8 cellular contexts compared by ENCODE assay signal in genomic region chr1:155017946-155018316, GRCh38. TPM values are rescaled to one million over a fixed set of nuclear protein-coding genes. Genes with fewer than 3 reads are reported as not detected.
DNase-seq lines count a peak whose midpoint lies in the region; ATAC-seq and TF ChIP-seq lines count a peak whose summit lies in the region.

No MANE protein-coding gene starts in this region.

- DNase-seq in activated T-cell treated with anti-CD3 and anti-CD28 coated beads, Interleukin-2, amount 50 U/mL, for 4 hours = no peak
- DNase-seq in activated T-cell treated with anti-CD3 and anti-CD28 coated beads for 4 hours = no peak
- no peak for DNase-seq in activated T-helper 2 cell treated with anti-CD3 and anti-CD28 coated beads, Interferon-gamma antibody, Interleukin-2, Interleukin-4, amounts not matched to agents 10 μg/mL and 5 μg/mL and 100 μg/mL, durations not matched to agents 14 hours and 24 hours and 36 hours (ENCODE audit: low spot score)
- no peak for DNase-seq in type B pancreatic cell (ENCODE audit: extremely low spot score, unreplicated experiment)
- no peak for DNase-seq in HT-29 (ENCODE audit: low spot score)
- DNase-seq in C1 segment of cervical spinal cord (lab: John Stamatoyannopoulos, UW) = no peak
- DNase-seq in NCI-H1092 treated with DMSO at 0.1 percent for 48 hours (lab: John Stamatoyannopoulos, UW) = no peak

- H3K27me3 ChIP-seq in layer of hippocampus (ENCODE audit: control insufficient read depth, insufficient read depth, low read length) = no peaks in the 10 kb centered on the region

- no peak for TF ChIP-seq CTCF in type B pancreatic cell (conservative IDR thresholded peaks at IDR 0.05)

- H3K4me3 Mint-ChIP-seq in activated T-cell treated with anti-CD3 and anti-CD28 coated beads, Interleukin-2, amount 50 U/mL, for 4 hours = peak overlapping the region; percentile 53
- no peak overlapping the region for H3K4me3 Mint-ChIP-seq in activated T-helper 2 cell treated with anti-CD3 and anti-CD28 coated beads, Interferon-gamma antibody, Interleukin-2, Interleukin-4, amounts not matched to agents 10 μg/mL and 5 μg/mL and 100 μg/mL, durations not matched to agents 14 hours and 24 hours and 36 hours (ENCODE audit: low read depth)
- peak overlapping the region; percentile 68 for H3K4me3 Mint-ChIP-seq in type B pancreatic cell

- peak overlapping the region; percentile 89 for H3K27ac ChIP-seq in layer of hippocampus (ENCODE audit: low read depth, low read length)

- H3K4me1 Mint-ChIP-seq in activated T-cell treated with anti-CD3 and anti-CD28 coated beads, Interleukin-2, amount 50 U/mL, for 4 hours (ENCODE audit: low read depth) = peaks cover 58% of the 10 kb centered on the region
- peaks cover 44% of the 10 kb centered on the region for H3K4me1 Mint-ChIP-seq in activated T-helper 2 cell treated with anti-CD3 and anti-CD28 coated beads, Interferon-gamma antibody, Interleukin-2, Interleukin-4, amounts not matched to agents 10 μg/mL and 5 μg/mL and 100 μg/mL, durations not matched to agents 14 hours and 24 hours and 36 hours (ENCODE audit: low read depth)
- peaks cover 27% of the 10 kb centered on the region for H3K4me1 Mint-ChIP-seq in type B pancreatic cell (ENCODE audit: unreplicated experiment)

- H3K27me3 Mint-ChIP-seq in activated T-cell treated with anti-CD3 and anti-CD28 coated beads, Interleukin-2, amount 50 U/mL, for 4 hours (ENCODE audit: low read depth) = no peaks in the 10 kb centered on the region
- H3K27me3 Mint-ChIP-seq in activated T-helper 2 cell treated with anti-CD3 and anti-CD28 coated beads, Interferon-gamma antibody, Interleukin-2, Interleukin-4, amounts not matched to agents 10 μg/mL and 5 μg/mL and 100 μg/mL, durations not matched to agents 14 hours and 24 hours and 36 hours (ENCODE audit: low read depth) = no peaks in the 10 kb centered on the region
- no peaks in the 10 kb centered on the region for H3K27me3 Mint-ChIP-seq in type B pancreatic cell

- H3K27ac Mint-ChIP-seq in activated T-helper 2 cell treated with anti-CD3 and anti-CD28 coated beads, Interferon-gamma antibody, Interleukin-2, Interleukin-4, amounts not matched to agents 10 μg/mL and 5 μg/mL and 100 μg/mL, durations not matched to agents 14 hours and 24 hours and 36 hours = peak overlapping the region; percentile 46
- peak overlapping the region; percentile 50 for H3K27ac Mint-ChIP-seq in type B pancreatic cell

- H3K36me3 Mint-ChIP-seq in activated T-cell treated with anti-CD3 and anti-CD28 coated beads, Interleukin-2, amount 50 U/mL, for 4 hours (ENCODE audit: insufficient read depth) = no peaks in the 10 kb centered on the region
- H3K36me3 Mint-ChIP-seq in activated T-helper 2 cell treated with anti-CD3 and anti-CD28 coated beads, Interferon-gamma antibody, Interleukin-2, Interleukin-4, amounts not matched to agents 10 μg/mL and 5 μg/mL and 100 μg/mL, durations not matched to agents 14 hours and 24 hours and 36 hours (ENCODE audit: low read depth) = peaks cover 65% of the 10 kb centered on the region
- H3K36me3 Mint-ChIP-seq in type B pancreatic cell = no peaks in the 10 kb centered on the region

- ATAC-seq in activated T-cell treated with anti-CD3 and anti-CD28 coated beads, Interleukin-2, amount 50 U/mL, for 4 hours = peak in 1 of 2 donors; percentile 0

- H3K9me3 Mint-ChIP-seq in activated T-cell treated with anti-CD3 and anti-CD28 coated beads, Interleukin-2, amount 50 U/mL, for 4 hours = no peaks in the 10 kb centered on the region
- no peaks in the 10 kb centered on the region for H3K9me3 Mint-ChIP-seq in activated T-helper 2 cell treated with anti-CD3 and anti-CD28 coated beads, Interferon-gamma antibody, Interleukin-2, Interleukin-4, amounts not matched to agents 10 μg/mL and 5 μg/mL and 100 μg/mL, durations not matched to agents 14 hours and 24 hours and 36 hours
- no peaks in the 10 kb centered on the region for H3K9me3 Mint-ChIP-seq in type B pancreatic cell

- intact Hi-C loops in activated T-helper 2 cell treated with anti-CD3 and anti-CD28 coated beads, Interferon-gamma antibody, Interleukin-2, Interleukin-4, amounts not matched to agents 10 μg/mL and 5 μg/mL and 100 μg/mL, durations not matched to agents 14 hours and 24 hours and 36 hours (cut with micrococcal nuclease) = loop anchor here (1.0 to 2.0 kb wide), 6 partner anchors 10 to 67 kb away; partner anchors contain the start of genes CKS1B and FLAD1

RNA-seq across cellular contexts. Expression of gene ZBTB7B, which starts 15.3 kb away (rescaled TPM):
- 10 to 100 TPM; 40.6 to 76.0 (median 52.2) TPM for total RNA-seq in activated T-cell treated with anti-CD3 and anti-CD28 coated beads, Interleukin-2, amount 50 U/mL, for 4 hours
- total RNA-seq in activated T-helper 2 cell treated with anti-CD3 and anti-CD28 coated beads, Interferon-gamma antibody, Interleukin-2, Interleukin-4, amounts not matched to agents 10 μg/mL and 5 μg/mL and 100 μg/mL, durations not matched to agents 14 hours and 24 hours and 36 hours = 147 and 154 TPM in 2 replicates
- total RNA-seq in type B pancreatic cell (ENCODE audit: low replicate concordance) = 38.1 and 75.9 TPM in 2 replicates
- total RNA-seq in HT-29 (2014; rRNA removed; shearing (Covaris generic)) = 81.9 and 83.4 TPM in 2 replicates

RNA-seq across cellular contexts. Expression of gene DCST2, which starts 15.7 kb away (rescaled TPM):
- total RNA-seq in activated T-cell treated with anti-CD3 and anti-CD28 coated beads, Interleukin-2, amount 50 U/mL, for 4 hours = under 1 TPM in 1 of 3 donors, not detected in 2; 0.08 TPM
- total RNA-seq in activated T-helper 2 cell treated with anti-CD3 and anti-CD28 coated beads, Interferon-gamma antibody, Interleukin-2, Interleukin-4, amounts not matched to agents 10 μg/mL and 5 μg/mL and 100 μg/mL, durations not matched to agents 14 hours and 24 hours and 36 hours = 0.21 and 0.80 TPM in 2 replicates
- total RNA-seq in type B pancreatic cell (ENCODE audit: low replicate concordance) = 1.6 and 2.4 TPM in 2 replicates
- total RNA-seq in HT-29 (2014; rRNA removed; shearing (Covaris generic)) = 0.70 and 3.3 TPM in 2 replicates

RNA-seq across cellular contexts. Expression of gene DCST1, which starts 15.7 kb away (rescaled TPM):
- not detected for total RNA-seq in activated T-cell treated with anti-CD3 and anti-CD28 coated beads, Interleukin-2, amount 50 U/mL, for 4 hours
- 0.11 TPM in 1 of 2 replicates, not detected in the other for total RNA-seq in activated T-helper 2 cell treated with anti-CD3 and anti-CD28 coated beads, Interferon-gamma antibody, Interleukin-2, Interleukin-4, amounts not matched to agents 10 μg/mL and 5 μg/mL and 100 μg/mL, durations not matched to agents 14 hours and 24 hours and 36 hours
- total RNA-seq in type B pancreatic cell (ENCODE audit: low replicate concordance) = not detected in 2 replicates
- total RNA-seq in HT-29 (2014; rRNA removed; shearing (Covaris generic)) = 0.05 TPM in 1 of 2 replicates, not detected in the other

RNA-seq across cellular contexts. Expression of gene LENEP, which starts 24.5 kb away (rescaled TPM):
- under 1 TPM in 2 of 3 donors, not detected in 1; 0.40 to 0.50 TPM for total RNA-seq in activated T-cell treated with anti-CD3 and anti-CD28 coated beads, Interleukin-2, amount 50 U/mL, for 4 hours
- total RNA-seq in activated T-helper 2 cell treated with anti-CD3 and anti-CD28 coated beads, Interferon-gamma antibody, Interleukin-2, Interleukin-4, amounts not matched to agents 10 μg/mL and 5 μg/mL and 100 μg/mL, durations not matched to agents 14 hours and 24 hours and 36 hours = 0.48 and 2.0 TPM in 2 replicates
- total RNA-seq in type B pancreatic cell (ENCODE audit: low replicate concordance) = 0.52 and 1.1 TPM in 2 replicates
- 0.16 and 0.18 TPM in 2 replicates for total RNA-seq in HT-29 (2014; rRNA removed; shearing (Covaris generic))

RNA-seq across cellular contexts. Expression of gene ADAM15, which starts 33.2 kb away (rescaled TPM):
- 10 to 100 TPM; 46.3 to 63.4 (median 48.8) TPM for total RNA-seq in activated T-cell treated with anti-CD3 and anti-CD28 coated beads, Interleukin-2, amount 50 U/mL, for 4 hours
- 72.0 and 74.8 TPM in 2 replicates for total RNA-seq in activated T-helper 2 cell treated with anti-CD3 and anti-CD28 coated beads, Interferon-gamma antibody, Interleukin-2, Interleukin-4, amounts not matched to agents 10 μg/mL and 5 μg/mL and 100 μg/mL, durations not matched to agents 14 hours and 24 hours and 36 hours
- total RNA-seq in type B pancreatic cell (ENCODE audit: low replicate concordance) = 61.9 and 69.0 TPM in 2 replicates
- 177 and 185 TPM in 2 replicates for total RNA-seq in HT-29 (2014; rRNA removed; shearing (Covaris generic))
